Comparison of ENCODE assay signal across 8 cellular contexts in genomic region chr1:100538935-100539835, GRCh38. TPM values are rescaled to one million over a fixed set of nuclear protein-coding genes. Genes with fewer than 3 reads are reported as not detected.
DNase-seq lines count a peak whose midpoint lies in the region; ATAC-seq, FAIRE-seq and TF ChIP-seq lines count a peak whose summit lies in the region.

No MANE protein-coding gene starts in this region.

- peaks cover 14% of the 10 kb centered on the region for H3K4me1 Mint-ChIP-seq in activated naive CD4-positive, alpha-beta T cell treated with anti-CD3 and anti-CD28 coated beads, Interleukin-2, amount 10 ng/mL, durations not matched to agents 7 days and 5 days

- H3K9me3 ChIP-seq in left ventricle myocardium inferior (replicated peaks) (no peaks in the 10 kb centered on the region), prostate gland (no peaks in the 10 kb centered on the region)

- no peaks in the 10 kb centered on the region for H3K36me3 ChIP-seq in left ventricle myocardium inferior
- H3K36me3 ChIP-seq in prostate gland = no peaks in the 10 kb centered on the region

- H3K4me3 ChIP-seq in GM12864 (ENCODE audit: low read depth, low read length) = peak overlapping the region; percentile 37
- H3K4me3 ChIP-seq in left ventricle myocardium inferior = peak overlapping the region; percentile 64
- H3K4me3 ChIP-seq in prostate gland = peak overlapping the region; percentile 16 to 28

- ATAC-seq in HG03571 (IDR thresholded peaks at IDR 0.05; ENCODE audit: unreplicated experiment) = no peak

- H3K4me3 Mint-ChIP-seq in activated naive CD4-positive, alpha-beta T cell treated with anti-CD3 and anti-CD28 coated beads, Interleukin-2, amount 10 ng/mL, durations not matched to agents 7 days and 5 days = peak overlapping the region; percentile 53

- intact Hi-C loops in left ventricle myocardium inferior (cut with micrococcal nuclease) (no loop called here), prostate gland (cut with DNase I) (no loop called here)

- WGBS in prostate gland = under 1% methylated on average over 77 of the region's 101 CpGs

- peaks cover 76% of the 10 kb centered on the region for H3K27me3 ChIP-seq in left ventricle myocardium inferior (ENCODE audit: low read depth)
- no peaks in the 10 kb centered on the region for H3K27me3 ChIP-seq in prostate gland (replicated peaks; ENCODE audit: insufficient read depth)

- no peak for TF ChIP-seq CTCF in GM12864 (IDR thresholded peaks at IDR 0.05; ENCODE audit: low read depth, low read length, missing control alignments)
- TF ChIP-seq CTCF in left ventricle myocardium inferior (IDR thresholded peaks at IDR 0.05; ENCODE audit: borderline replicate concordance) = peak; percentile 32
- no peak for TF ChIP-seq CTCF in prostate gland (IDR thresholded peaks at IDR 0.05)

- H3K27me3 Mint-ChIP-seq in activated naive CD4-positive, alpha-beta T cell treated with anti-CD3 and anti-CD28 coated beads, Interleukin-2, amount 10 ng/mL, durations not matched to agents 7 days and 5 days = peaks cover 76% of the 10 kb centered on the region

- no peak overlapping the region for H3K27ac ChIP-seq in left ventricle myocardium inferior (replicated peaks)
- H3K27ac ChIP-seq in prostate gland = no peak overlapping the region

- H3K9me3 Mint-ChIP-seq in activated naive CD4-positive, alpha-beta T cell treated with anti-CD3 and anti-CD28 coated beads, Interleukin-2, amount 10 ng/mL, durations not matched to agents 7 days and 5 days = no peaks in the 10 kb centered on the region

- H3K4me1 ChIP-seq in left ventricle myocardium inferior (peaks cover 17% of the 10 kb centered on the region), prostate gland (replicated peaks) (no peaks in the 10 kb centered on the region)

- H3K27ac Mint-ChIP-seq in activated naive CD4-positive, alpha-beta T cell treated with anti-CD3 and anti-CD28 coated beads, Interleukin-2, amount 10 ng/mL, durations not matched to agents 7 days and 5 days = no peak overlapping the region

- DNase-seq in GM12864 (ENCODE audit: low read depth) = no peak
- DNase-seq in NCI-H128 (lab: John Stamatoyannopoulos, UW; ENCODE audit: unreplicated experiment) = peak; percentile 11
- DNase-seq in activated naive CD4-positive, alpha-beta T cell treated with anti-CD3 and anti-CD28 coated beads, Interleukin-2, amount 10 ng/mL, durations not matched to agents 7 days and 5 days = peak; percentile 55
- peak; percentile 19 for DNase-seq in left ventricle myocardium inferior
- no peak for DNase-seq in prostate gland (ENCODE audit: low spot score)
- DNase-seq in GM19239 (ENCODE audit: insufficient read length, low spot score) = no peak
- no peak for DNase-seq in NK-92 (lab: John Stamatoyannopoulos, UW; ENCODE audit: unreplicated experiment)

- CTCF ChIA-PET in activated naive CD4-positive, alpha-beta T cell treated with anti-CD3 and anti-CD28 coated beads, Interleukin-2, amount 10 ng/mL, durations not matched to agents 7 days and 5 days (lab: Charles Lee) = interaction anchor here (1.0 to 1.5 kb wide), 3 partner anchors 35 to 330 kb away, joined by 3 to 5 read pairs (median 5); no protein-coding TSS in a partner anchor

- TF ChIP-seq POLR2A in prostate gland (IDR thresholded peaks at IDR 0.05) = no peak

- H3K36me3 Mint-ChIP-seq in activated naive CD4-positive, alpha-beta T cell treated with anti-CD3 and anti-CD28 coated beads, Interleukin-2, amount 10 ng/mL, durations not matched to agents 7 days and 5 days = no peaks in the 10 kb centered on the region

- no peak for FAIRE-seq in GM19239 (lab: Jason Lieb, UNC)

RNA-seq across cellular contexts. Expression of gene GPR88, which starts 1.2 kb away (rescaled TPM):
- total RNA-seq in left ventricle myocardium inferior (not detected), prostate gland (under 1 TPM in 1 of 2 donors, not detected in 1; 0.40 TPM)

Comparison
In these comparisons a context has a peak if more than half of its experiments do, and no peak if none do; other contexts are left out.
1. DNase-seq: peak in NCI-H128 (single experiment), activated naive CD4-positive, alpha-beta T cell treated with anti-CD3 and anti-CD28 coated beads, Interleukin-2, amount 10 ng/mL, durations not matched to agents 7 days and 5 days (single experiment) and left ventricle myocardium inferior (single experiment); none in GM12864 (single experiment), prostate gland (single experiment), GM19239 (single experiment) and NK-92 (single experiment).
2. Peak in every context shown above with its lines, with median percentiles within 50 percentile points of each other: H3K4me3 ChIP-seq.